In genomic region chr2:73283545-73284295, GRCh38 we compare ENCODE assay signal across 1 cellular context.
A peak's percentile ranks its signal among the peaks of the same experiment; 100 is the strongest.
TF ChIP-seq lines count a peak whose summit lies in the region.

No MANE protein-coding gene starts in this region.

TF ChIP-seq in HepG2, 621 proteins besides CTCF, POLR2A, EP300 and RAD21 (continues in another document):
- TF ChIP-seq ERF (CRISPR knock-in tag; IDR thresholded peaks at IDR 0.05) (no peak), ZNF777 (CRISPR knock-in tag; IDR thresholded peaks at IDR 0.05) (peak; percentile 22), POGK (CRISPR knock-in tag; conservative IDR thresholded peaks at IDR 0.05) (no peak; the same call in 1 of the 2 replicates), MZF1 (CRISPR knock-in tag; IDR thresholded peaks at IDR 0.05; ENCODE audit: borderline replicate concordance) (no peak), ZNF331 (CRISPR knock-in tag; IDR thresholded peaks at IDR 0.05) (no peak), PHF8 (CRISPR knock-in tag; IDR thresholded peaks at IDR 0.05) (no peak; the same call in 1 of the 2 replicates), ZMYM4 (CRISPR knock-in tag; IDR thresholded peaks at IDR 0.05) (no peak; the same call in 1 of the 2 replicates), KDM3A (CRISPR knock-in tag; IDR thresholded peaks at IDR 0.05; ENCODE audit: low read depth) (0 out of 2 replicates have a peak, but pooled peaks have one; percentile 6), CERS6 (CRISPR knock-in tag; IDR thresholded peaks at IDR 0.05) (no peak), ZGPAT (CRISPR knock-in tag; IDR thresholded peaks at IDR 0.05) (no peak), ZSCAN5A (CRISPR knock-in tag; IDR thresholded peaks at IDR 0.05; ENCODE audit: borderline replicate concordance) (no peak), GFI1 (CRISPR knock-in tag; IDR thresholded peaks at IDR 0.05; ENCODE audit: borderline replicate concordance) (no peak), ZMAT3 (CRISPR knock-in tag; conservative IDR thresholded peaks at IDR 0.05) (peak; percentile 28; the same call in 1 of the 2 replicates), ZNF207 (IDR thresholded peaks at IDR 0.05; ENCODE audit: borderline replicate concordance) (no peak), RFX3 (CRISPR knock-in tag; IDR thresholded peaks at IDR 0.05) (no peak), FOXP4 (CRISPR knock-in tag; IDR thresholded peaks at IDR 0.05) (no peak), SP2 (CRISPR knock-in tag; IDR thresholded peaks at IDR 0.05) (no peak), IRF9 (CRISPR knock-in tag; IDR thresholded peaks at IDR 0.05; ENCODE audit: borderline replicate concordance) (no peak), ARNT2 (CRISPR knock-in tag; IDR thresholded peaks at IDR 0.05; ENCODE audit: low read depth) (no peak), ZNF713 (CRISPR knock-in tag; IDR thresholded peaks at IDR 0.05) (no peak), RORA (CRISPR knock-in tag; IDR thresholded peaks at IDR 0.05) (no peak), ATF7-NPFF (CRISPR knock-in tag; IDR thresholded peaks at IDR 0.05; ENCODE audit: low read depth) (no peak), BHLHE40 (IDR thresholded peaks at IDR 0.05; ENCODE audit: low read length) (peak; percentile 78), ARID2 (CRISPR knock-in tag; IDR thresholded peaks at IDR 0.05; ENCODE audit: borderline replicate concordance) (no peak; the same call in 1 of the 2 replicates), MNT (IDR thresholded peaks at IDR 0.05) (peak; percentile 82), ZNF776 (CRISPR knock-in tag; IDR thresholded peaks at IDR 0.05) (no peak; the same call in 1 of the 2 replicates), ZNF292 (CRISPR knock-in tag; IDR thresholded peaks at IDR 0.05; ENCODE audit: borderline replicate concordance, low read depth) (0 out of 2 replicates have a peak, but pooled peaks have one; percentile 1), ISL2 (CRISPR knock-in tag; IDR thresholded peaks at IDR 0.05) (no peak; the same call in 1 of the 2 replicates), ARNT (IDR thresholded peaks at IDR 0.05) (no peak), NR0B2 (CRISPR knock-in tag; IDR thresholded peaks at IDR 0.05) (no peak), ATF5 (CRISPR knock-in tag; IDR thresholded peaks at IDR 0.05; ENCODE audit: low read depth) (no peak), SMAD3 (CRISPR knock-in tag; IDR thresholded peaks at IDR 0.05) (0 out of 2 replicates have a peak, but pooled peaks have one; percentile 46), FOSL1 (CRISPR knock-in tag; IDR thresholded peaks at IDR 0.05; ENCODE audit: borderline replicate concordance) (no peak), ZFP1 (CRISPR knock-in tag; IDR thresholded peaks at IDR 0.05) (no peak), ZNF253 (CRISPR knock-in tag; IDR thresholded peaks at IDR 0.05; ENCODE audit: borderline replicate concordance) (0 out of 2 replicates have a peak, but pooled peaks have one; percentile 12), DRAP1 (CRISPR knock-in tag; IDR thresholded peaks at IDR 0.05) (no peak), PAXIP1 (CRISPR knock-in tag; conservative IDR thresholded peaks at IDR 0.05) (no peak; the same call in 1 of the 2 replicates), NFKBIZ (CRISPR knock-in tag; IDR thresholded peaks at IDR 0.05) (no peak), PPARG (CRISPR knock-in tag; conservative IDR thresholded peaks at IDR 0.05) (no peak), ZNF17 (CRISPR knock-in tag; IDR thresholded peaks at IDR 0.05) (no peak), CREBL2 (CRISPR knock-in tag; IDR thresholded peaks at IDR 0.05; ENCODE audit: borderline replicate concordance) (peak; percentile 22; the same call in 1 of the 2 replicates), ZNF746 (CRISPR knock-in tag; IDR thresholded peaks at IDR 0.05) (no peak), RBFOX2 (IDR thresholded peaks at IDR 0.05; ENCODE audit: low read depth, low read length) (peak; percentile 49; the same call in 1 of the 2 replicates), MAFK (conservative IDR thresholded peaks at IDR 0.05 in 1 of 2, IDR thresholded peaks at IDR 0.05 in 1 of 2; ENCODE audit: low read length in 2 of 2) (no peak), U2AF2 (IDR thresholded peaks at IDR 0.05; ENCODE audit: low read depth, low read length) (no peak), STAG1 (CRISPR knock-in tag; IDR thresholded peaks at IDR 0.05) (no peak), SRSF4 (IDR thresholded peaks at IDR 0.05; ENCODE audit: low read depth, low read length, poor library complexity, severe bottlenecking) (no peak), ZFY (CRISPR knock-in tag; IDR thresholded peaks at IDR 0.05) (peak; percentile 77), NFKB2 (CRISPR knock-in tag; IDR thresholded peaks at IDR 0.05; ENCODE audit: borderline replicate concordance) (peak; percentile 72; the same call in 1 of the 2 replicates), SRSF1 (optimal IDR thresholded peaks at IDR 0.05; ENCODE audit: low read depth, low read length) (no peak), CHD4 (IDR thresholded peaks at IDR 0.05; ENCODE audit: borderline replicate concordance, low read length) (no peak), MYNN (CRISPR knock-in tag; IDR thresholded peaks at IDR 0.05; ENCODE audit: low read depth) (no peak), GTF2F1 (IDR thresholded peaks at IDR 0.05; ENCODE audit: low read length) (no peak), NPAS2 (CRISPR knock-in tag; IDR thresholded peaks at IDR 0.05; ENCODE audit: borderline replicate concordance) (no peak), HNRNPUL1 (IDR thresholded peaks at IDR 0.05; ENCODE audit: low read depth, low read length) (no peak), ZNF678 (CRISPR knock-in tag; IDR thresholded peaks at IDR 0.05) (no peak), ZSCAN20 (CRISPR knock-in tag; IDR thresholded peaks at IDR 0.05; ENCODE audit: borderline replicate concordance) (peak; percentile 19; the same call in 1 of the 2 replicates)
